In the genomic region with DNA sequence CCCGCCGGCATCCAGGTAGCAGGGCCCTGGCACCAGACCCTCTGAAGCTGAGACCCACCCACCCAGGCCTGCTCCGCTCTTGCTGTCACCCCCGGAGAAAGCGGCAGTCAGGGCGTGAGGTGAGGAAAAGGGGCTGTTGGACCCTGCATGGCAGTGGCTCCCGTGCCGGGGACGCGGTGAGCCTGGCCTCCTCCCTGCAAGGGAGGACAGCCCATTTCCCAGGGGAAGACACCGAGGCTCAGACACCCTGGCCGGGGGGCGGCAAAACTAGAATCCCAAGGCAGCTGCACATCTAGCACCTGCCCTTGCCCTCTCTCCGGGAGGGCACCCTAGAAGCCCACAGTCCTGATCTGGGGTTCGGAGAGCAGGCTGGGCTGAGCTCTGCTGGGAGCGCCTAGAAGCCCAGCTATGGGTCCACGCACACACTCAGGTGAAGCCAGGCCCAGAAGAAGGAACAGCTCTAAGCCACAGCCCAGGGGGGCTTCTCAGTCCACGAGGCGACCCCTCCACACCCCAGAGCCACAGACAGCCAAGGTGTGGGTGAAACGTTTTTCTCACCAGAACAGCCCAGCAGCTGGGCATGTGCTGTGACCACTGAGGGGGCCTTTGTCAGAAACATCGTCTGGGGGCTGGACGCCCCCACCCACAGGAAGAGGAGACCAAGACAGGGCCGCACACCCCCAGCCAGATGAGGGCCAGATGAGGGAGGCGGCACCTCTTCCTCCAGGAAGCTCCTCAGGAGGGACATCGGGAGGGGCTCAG, we compare ENCODE assay signal across 1 cellular context.
A peak's percentile ranks its signal among the peaks of the same experiment; 100 is the strongest.
TF ChIP-seq lines count a peak whose summit lies in the region.

No MANE protein-coding gene starts in this region.

TF ChIP-seq in HepG2, 621 proteins besides CTCF, POLR2A, EP300 and RAD21 (continued from another document and continues in another):
- TF ChIP-seq SRSF4 (IDR thresholded peaks at IDR 0.05; ENCODE audit: low read depth, low read length, poor library complexity, severe bottlenecking): no peak
- no peak for TF ChIP-seq ZNF33B (CRISPR knock-in tag; IDR thresholded peaks at IDR 0.05)
- TF ChIP-seq POGZ (CRISPR knock-in tag; IDR thresholded peaks at IDR 0.05): no peak
- TF ChIP-seq, protein P1, sequence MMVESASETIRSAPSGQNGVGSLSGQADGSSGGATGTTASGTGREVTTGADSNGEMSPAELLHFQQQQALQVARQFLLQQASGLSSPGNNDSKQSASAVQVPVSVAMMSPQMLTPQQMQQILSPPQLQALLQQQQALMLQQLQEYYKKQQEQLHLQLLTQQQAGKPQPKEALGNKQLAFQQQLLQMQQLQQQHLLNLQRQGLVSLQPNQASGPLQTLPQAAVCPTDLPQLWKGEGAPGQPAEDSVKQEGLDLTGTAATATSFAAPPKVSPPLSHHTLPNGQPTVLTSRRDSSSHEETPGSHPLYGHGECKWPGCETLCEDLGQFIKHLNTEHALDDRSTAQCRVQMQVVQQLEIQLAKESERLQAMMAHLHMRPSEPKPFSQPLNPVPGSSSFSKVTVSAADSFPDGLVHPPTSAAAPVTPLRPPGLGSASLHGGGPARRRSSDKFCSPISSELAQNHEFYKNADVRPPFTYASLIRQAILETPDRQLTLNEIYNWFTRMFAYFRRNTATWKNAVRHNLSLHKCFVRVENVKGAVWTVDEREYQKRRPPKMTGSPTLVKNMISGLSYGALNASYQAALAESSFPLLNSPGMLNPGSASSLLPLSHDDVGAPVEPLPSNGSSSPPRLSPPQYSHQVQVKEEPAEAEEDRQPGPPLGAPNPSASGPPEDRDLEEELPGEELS (CRISPR knock-in tag; IDR thresholded peaks at IDR 0.05): no peak
- no peak for TF ChIP-seq MIER2 (CRISPR knock-in tag; IDR thresholded peaks at IDR 0.05)
- TF ChIP-seq KLF6 (CRISPR knock-in tag; IDR thresholded peaks at IDR 0.05): no peak
- TF ChIP-seq AGO2 (optimal IDR thresholded peaks at IDR 0.05; ENCODE audit: low read depth, low read length): peak; percentile 69
- TF ChIP-seq ZNF737 (CRISPR knock-in tag; IDR thresholded peaks at IDR 0.05; ENCODE audit: borderline replicate concordance): no peak
- peak; percentile 67 for TF ChIP-seq HNRNPH1 (optimal IDR thresholded peaks at IDR 0.05; ENCODE audit: low read depth, low read length)
- no peak for TF ChIP-seq HNRNPUL1 (IDR thresholded peaks at IDR 0.05; ENCODE audit: low read depth, low read length)
- no peak for TF ChIP-seq HOXA9 (CRISPR knock-in tag; IDR thresholded peaks at IDR 0.05; ENCODE audit: borderline replicate concordance)
- TF ChIP-seq, protein P2, sequence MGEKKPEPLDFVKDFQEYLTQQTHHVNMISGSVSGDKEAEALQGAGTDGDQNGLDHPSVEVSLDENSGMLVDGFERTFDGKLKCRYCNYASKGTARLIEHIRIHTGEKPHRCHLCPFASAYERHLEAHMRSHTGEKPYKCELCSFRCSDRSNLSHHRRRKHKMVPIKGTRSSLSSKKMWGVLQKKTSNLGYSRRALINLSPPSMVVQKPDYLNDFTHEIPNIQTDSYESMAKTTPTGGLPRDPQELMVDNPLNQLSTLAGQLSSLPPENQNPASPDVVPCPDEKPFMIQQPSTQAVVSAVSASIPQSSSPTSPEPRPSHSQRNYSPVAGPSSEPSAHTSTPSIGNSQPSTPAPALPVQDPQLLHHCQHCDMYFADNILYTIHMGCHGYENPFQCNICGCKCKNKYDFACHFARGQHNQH (CRISPR knock-in tag; IDR thresholded peaks at IDR 0.05): no peak
- 0 out of 2 replicates have a peak, but pooled peaks have one; percentile 16 for TF ChIP-seq ZNF724P (CRISPR knock-in tag; IDR thresholded peaks at IDR 0.05; ENCODE audit: borderline replicate concordance)
- 0 out of 2 replicates have a peak, but pooled peaks have one; percentile 25 for TF ChIP-seq PCBP1 (IDR thresholded peaks at IDR 0.05; ENCODE audit: borderline replicate concordance, low read depth, low read length)
- TF ChIP-seq, protein P3, sequence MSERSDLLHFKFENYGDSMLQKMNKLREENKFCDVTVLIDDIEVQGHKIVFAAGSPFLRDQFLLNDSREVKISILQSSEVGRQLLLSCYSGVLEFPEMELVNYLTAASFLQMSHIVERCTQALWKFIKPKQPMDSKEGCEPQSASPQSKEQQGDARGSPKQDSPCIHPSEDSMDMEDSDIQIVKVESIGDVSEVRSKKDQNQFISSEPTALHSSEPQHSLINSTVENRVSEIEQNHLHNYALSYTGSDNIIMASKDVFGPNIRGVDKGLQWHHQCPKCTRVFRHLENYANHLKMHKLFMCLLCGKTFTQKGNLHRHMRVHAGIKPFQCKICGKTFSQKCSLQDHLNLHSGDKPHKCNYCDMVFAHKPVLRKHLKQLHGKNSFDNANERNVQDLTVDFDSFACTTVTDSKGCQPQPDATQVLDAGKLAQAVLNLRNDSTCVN (CRISPR knock-in tag; IDR thresholded peaks at IDR 0.05; ENCODE audit: borderline replicate concordance): no peak
- no peak for TF ChIP-seq PAF1 (CRISPR knock-in tag; IDR thresholded peaks at IDR 0.05)
- peak; percentile 35; the same call in 1 of the 2 replicates for TF ChIP-seq RXRA (CRISPR knock-in tag; IDR thresholded peaks at IDR 0.05)
- TF ChIP-seq CHD2 (IDR thresholded peaks at IDR 0.05; ENCODE audit: low read depth, low read length): no peak
- no peak for TF ChIP-seq MAFF (IDR thresholded peaks at IDR 0.05; ENCODE audit: low read depth, low read length)
- no peak for TF ChIP-seq REPIN1 (CRISPR knock-in tag; IDR thresholded peaks at IDR 0.05; ENCODE audit: borderline replicate concordance, low read depth)
- no peak for TF ChIP-seq REL (CRISPR knock-in tag; conservative IDR thresholded peaks at IDR 0.05)
- no peak for TF ChIP-seq ADNP (CRISPR knock-in tag; IDR thresholded peaks at IDR 0.05)
- no peak for TF ChIP-seq ZNF747 (CRISPR knock-in tag; IDR thresholded peaks at IDR 0.05; ENCODE audit: borderline replicate concordance)
- no peak for TF ChIP-seq RBAK (CRISPR knock-in tag; IDR thresholded peaks at IDR 0.05)
- TF ChIP-seq CHD4 (IDR thresholded peaks at IDR 0.05; ENCODE audit: borderline replicate concordance, low read length): no peak
- TF ChIP-seq, protein P4, sequence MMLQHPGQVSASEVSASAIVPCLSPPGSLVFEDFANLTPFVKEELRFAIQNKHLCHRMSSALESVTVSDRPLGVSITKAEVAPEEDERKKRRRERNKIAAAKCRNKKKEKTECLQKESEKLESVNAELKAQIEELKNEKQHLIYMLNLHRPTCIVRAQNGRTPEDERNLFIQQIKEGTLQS (CRISPR knock-in tag; IDR thresholded peaks at IDR 0.05): 0 out of 2 replicates have a peak, but pooled peaks have one; percentile 17
- no peak for TF ChIP-seq ATRX (CRISPR knock-in tag; IDR thresholded peaks at IDR 0.05; ENCODE audit: borderline replicate concordance)
- no peak; the same call in 1 of the 2 replicates for TF ChIP-seq ZNF768 (CRISPR knock-in tag; IDR thresholded peaks at IDR 0.05)
- no peak for TF ChIP-seq HOXA7 (CRISPR knock-in tag; IDR thresholded peaks at IDR 0.05)
- no peak for TF ChIP-seq RARG (CRISPR knock-in tag; IDR thresholded peaks at IDR 0.05; ENCODE audit: low read depth)
- TF ChIP-seq, protein P5, sequence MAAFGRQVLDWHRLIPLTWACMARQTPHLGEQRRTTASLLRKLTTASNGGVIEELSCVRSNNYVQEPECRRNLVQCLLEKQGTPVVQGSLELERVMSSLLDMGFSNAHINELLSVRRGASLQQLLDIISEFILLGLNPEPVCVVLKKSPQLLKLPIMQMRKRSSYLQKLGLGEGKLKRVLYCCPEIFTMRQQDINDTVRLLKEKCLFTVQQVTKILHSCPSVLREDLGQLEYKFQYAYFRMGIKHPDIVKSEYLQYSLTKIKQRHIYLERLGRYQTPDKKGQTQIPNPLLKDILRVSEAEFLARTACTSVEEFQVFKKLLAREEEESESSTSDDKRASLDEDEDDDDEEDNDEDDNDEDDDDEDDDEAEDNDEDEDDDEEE (CRISPR knock-in tag; IDR thresholded peaks at IDR 0.05): no peak
- TF ChIP-seq GABPB1 (CRISPR knock-in tag; IDR thresholded peaks at IDR 0.05): peak; percentile 20; the same call in 1 of the 2 replicates
- TF ChIP-seq ATF7 (IDR thresholded peaks at IDR 0.05): no peak
- TF ChIP-seq ATF7 (CRISPR knock-in tag; IDR thresholded peaks at IDR 0.05): 0 out of 2 replicates have a peak, but pooled peaks have one; percentile 1
- TF ChIP-seq NONO (IDR thresholded peaks at IDR 0.05): no peak
- TF ChIP-seq NONO (CRISPR knock-in tag; conservative IDR thresholded peaks at IDR 0.05): no peak
- no peak for TF ChIP-seq FOXO1 (CRISPR knock-in tag; IDR thresholded peaks at IDR 0.05)
- TF ChIP-seq, protein P6, sequence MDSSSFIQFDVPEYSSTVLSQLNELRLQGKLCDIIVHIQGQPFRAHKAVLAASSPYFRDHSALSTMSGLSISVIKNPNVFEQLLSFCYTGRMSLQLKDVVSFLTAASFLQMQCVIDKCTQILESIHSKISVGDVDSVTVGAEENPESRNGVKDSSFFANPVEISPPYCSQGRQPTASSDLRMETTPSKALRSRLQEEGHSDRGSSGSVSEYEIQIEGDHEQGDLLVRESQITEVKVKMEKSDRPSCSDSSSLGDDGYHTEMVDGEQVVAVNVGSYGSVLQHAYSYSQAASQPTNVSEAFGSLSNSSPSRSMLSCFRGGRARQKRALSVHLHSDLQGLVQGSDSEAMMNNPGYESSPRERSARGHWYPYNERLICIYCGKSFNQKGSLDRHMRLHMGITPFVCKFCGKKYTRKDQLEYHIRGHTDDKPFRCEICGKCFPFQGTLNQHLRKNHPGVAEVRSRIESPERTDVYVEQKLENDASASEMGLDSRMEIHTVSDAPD (CRISPR knock-in tag; IDR thresholded peaks at IDR 0.05): no peak
- TF ChIP-seq ZNF160 (CRISPR knock-in tag; IDR thresholded peaks at IDR 0.05): peak; percentile 51; the same call in 1 of the 2 replicates
- TF ChIP-seq ZNF24 (IDR thresholded peaks at IDR 0.05): no peak
- TF ChIP-seq ZNF558 (CRISPR knock-in tag; IDR thresholded peaks at IDR 0.05; ENCODE audit: borderline replicate concordance): 0 out of 2 replicates have a peak, but pooled peaks have one; percentile 6
- no peak for TF ChIP-seq ZBTB7B (CRISPR knock-in tag; IDR thresholded peaks at IDR 0.05)
- TF ChIP-seq, protein P7, sequence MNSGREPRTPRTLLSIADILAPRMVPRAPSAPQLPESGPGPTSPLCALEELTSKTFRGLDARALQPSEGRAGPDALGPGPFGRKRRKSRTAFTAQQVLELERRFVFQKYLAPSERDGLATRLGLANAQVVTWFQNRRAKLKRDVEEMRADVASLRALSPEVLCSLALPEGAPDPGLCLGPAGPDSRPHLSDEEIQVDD (CRISPR knock-in tag; IDR thresholded peaks at IDR 0.05; ENCODE audit: borderline replicate concordance): no peak
- TF ChIP-seq, protein P8, sequence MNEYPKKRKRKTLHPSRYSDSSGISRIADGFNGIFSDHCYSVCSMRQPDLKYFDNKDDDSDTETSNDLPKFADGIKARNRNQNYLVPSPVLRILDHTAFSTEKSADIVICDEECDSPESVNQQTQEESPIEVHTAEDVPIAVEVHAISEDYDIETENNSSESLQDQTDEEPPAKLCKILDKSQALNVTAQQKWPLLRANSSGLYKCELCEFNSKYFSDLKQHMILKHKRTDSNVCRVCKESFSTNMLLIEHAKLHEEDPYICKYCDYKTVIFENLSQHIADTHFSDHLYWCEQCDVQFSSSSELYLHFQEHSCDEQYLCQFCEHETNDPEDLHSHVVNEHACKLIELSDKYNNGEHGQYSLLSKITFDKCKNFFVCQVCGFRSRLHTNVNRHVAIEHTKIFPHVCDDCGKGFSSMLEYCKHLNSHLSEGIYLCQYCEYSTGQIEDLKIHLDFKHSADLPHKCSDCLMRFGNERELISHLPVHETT (CRISPR knock-in tag; conservative IDR thresholded peaks at IDR 0.05): no peak
- TF ChIP-seq, protein P9, sequence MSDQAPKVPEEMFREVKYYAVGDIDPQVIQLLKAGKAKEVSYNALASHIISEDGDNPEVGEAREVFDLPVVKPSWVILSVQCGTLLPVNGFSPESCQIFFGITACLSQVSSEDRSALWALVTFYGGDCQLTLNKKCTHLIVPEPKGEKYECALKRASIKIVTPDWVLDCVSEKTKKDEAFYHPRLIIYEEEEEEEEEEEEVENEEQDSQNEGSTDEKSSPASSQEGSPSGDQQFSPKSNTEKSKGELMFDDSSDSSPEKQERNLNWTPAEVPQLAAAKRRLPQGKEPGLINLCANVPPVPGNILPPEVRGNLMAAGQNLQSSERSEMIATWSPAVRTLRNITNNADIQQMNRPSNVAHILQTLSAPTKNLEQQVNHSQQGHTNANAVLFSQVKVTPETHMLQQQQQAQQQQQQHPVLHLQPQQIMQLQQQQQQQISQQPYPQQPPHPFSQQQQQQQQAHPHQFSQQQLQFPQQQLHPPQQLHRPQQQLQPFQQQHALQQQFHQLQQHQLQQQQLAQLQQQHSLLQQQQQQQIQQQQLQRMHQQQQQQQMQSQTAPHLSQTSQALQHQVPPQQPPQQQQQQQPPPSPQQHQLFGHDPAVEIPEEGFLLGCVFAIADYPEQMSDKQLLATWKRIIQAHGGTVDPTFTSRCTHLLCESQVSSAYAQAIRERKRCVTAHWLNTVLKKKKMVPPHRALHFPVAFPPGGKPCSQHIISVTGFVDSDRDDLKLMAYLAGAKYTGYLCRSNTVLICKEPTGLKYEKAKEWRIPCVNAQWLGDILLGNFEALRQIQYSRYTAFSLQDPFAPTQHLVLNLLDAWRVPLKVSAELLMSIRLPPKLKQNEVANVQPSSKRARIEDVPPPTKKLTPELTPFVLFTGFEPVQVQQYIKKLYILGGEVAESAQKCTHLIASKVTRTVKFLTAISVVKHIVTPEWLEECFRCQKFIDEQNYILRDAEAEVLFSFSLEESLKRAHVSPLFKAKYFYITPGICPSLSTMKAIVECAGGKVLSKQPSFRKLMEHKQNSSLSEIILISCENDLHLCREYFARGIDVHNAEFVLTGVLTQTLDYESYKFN (CRISPR knock-in tag; conservative IDR thresholded peaks at IDR 0.05): no peak
- TF ChIP-seq, protein P10, sequence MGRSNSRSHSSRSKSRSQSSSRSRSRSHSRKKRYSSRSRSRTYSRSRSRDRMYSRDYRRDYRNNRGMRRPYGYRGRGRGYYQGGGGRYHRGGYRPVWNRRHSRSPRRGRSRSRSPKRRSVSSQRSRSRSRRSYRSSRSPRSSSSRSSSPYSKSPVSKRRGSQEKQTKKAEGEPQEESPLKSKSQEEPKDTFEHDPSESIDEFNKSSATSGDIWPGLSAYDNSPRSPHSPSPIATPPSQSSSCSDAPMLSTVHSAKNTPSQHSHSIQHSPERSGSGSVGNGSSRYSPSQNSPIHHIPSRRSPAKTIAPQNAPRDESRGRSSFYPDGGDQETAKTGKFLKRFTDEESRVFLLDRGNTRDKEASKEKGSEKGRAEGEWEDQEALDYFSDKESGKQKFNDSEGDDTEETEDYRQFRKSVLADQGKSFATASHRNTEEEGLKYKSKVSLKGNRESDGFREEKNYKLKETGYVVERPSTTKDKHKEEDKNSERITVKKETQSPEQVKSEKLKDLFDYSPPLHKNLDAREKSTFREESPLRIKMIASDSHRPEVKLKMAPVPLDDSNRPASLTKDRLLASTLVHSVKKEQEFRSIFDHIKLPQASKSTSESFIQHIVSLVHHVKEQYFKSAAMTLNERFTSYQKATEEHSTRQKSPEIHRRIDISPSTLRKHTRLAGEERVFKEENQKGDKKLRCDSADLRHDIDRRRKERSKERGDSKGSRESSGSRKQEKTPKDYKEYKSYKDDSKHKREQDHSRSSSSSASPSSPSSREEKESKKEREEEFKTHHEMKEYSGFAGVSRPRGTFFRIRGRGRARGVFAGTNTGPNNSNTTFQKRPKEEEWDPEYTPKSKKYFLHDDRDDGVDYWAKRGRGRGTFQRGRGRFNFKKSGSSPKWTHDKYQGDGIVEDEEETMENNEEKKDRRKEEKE (IDR thresholded peaks at IDR 0.05): no peak
- TF ChIP-seq ZNF263 (CRISPR knock-in tag; IDR thresholded peaks at IDR 0.05): no peak
- TF ChIP-seq MZF1 (CRISPR knock-in tag; IDR thresholded peaks at IDR 0.05; ENCODE audit: borderline replicate concordance): no peak
- no peak for TF ChIP-seq NR2F2 (IDR thresholded peaks at IDR 0.05; ENCODE audit: borderline replicate concordance, low read depth)
- TF ChIP-seq GATAD1 (CRISPR knock-in tag; IDR thresholded peaks at IDR 0.05): 0 out of 2 replicates have a peak, but pooled peaks have one; percentile 20
- TF ChIP-seq SPEN (CRISPR knock-in tag; IDR thresholded peaks at IDR 0.05; ENCODE audit: low read depth): peak; percentile 13; the same call in 1 of the 2 replicates
- TF ChIP-seq AGO1 (IDR thresholded peaks at IDR 0.05; ENCODE audit: low read depth, low read length, poor library complexity, severe bottlenecking): peak; percentile 9
